ENCODE assay signal across 17 cellular contexts in the genomic region with DNA sequence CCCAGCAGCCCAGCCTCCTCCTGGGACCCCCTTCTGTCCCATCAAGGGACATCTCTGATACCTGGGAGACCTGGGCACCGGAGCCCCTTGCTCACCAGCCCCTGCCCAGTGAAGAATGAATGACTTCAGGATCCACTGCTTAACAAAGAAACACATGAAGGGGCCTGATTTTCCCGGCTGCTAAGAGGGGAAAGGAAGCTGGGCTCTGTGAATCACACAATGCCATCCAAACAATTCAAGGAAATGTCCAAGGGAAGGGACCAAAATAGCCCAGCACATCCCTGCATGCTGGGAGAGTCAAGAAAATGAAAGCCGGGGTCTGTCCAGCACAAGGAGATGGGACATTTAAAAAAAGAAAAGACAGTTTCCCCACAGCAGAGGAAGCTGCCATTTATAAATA.
A peak's percentile ranks its signal among the peaks of the same experiment; 100 is the strongest.
DNase-seq lines count a peak whose midpoint lies in the region; ATAC-seq, FAIRE-seq and TF ChIP-seq lines count a peak whose summit lies in the region.
"Had no signal": no experiment of that assay in that cellular context is flagged by ENCODE, and none has a peak within 500 bp of the region (broad histone marks: within the 10 kb centered on the region; RNA-seq: fewer than 3 reads in every experiment).

No MANE protein-coding gene starts in this region.

- H3K27me3 ChIP-seq in GM23248 (replicated peaks; ENCODE audit: insufficient read depth): 0 out of 2 replicates have a peak, but pooled peaks cover 5% of the 10 kb centered on the region
- H3K27me3 ChIP-seq in endothelial cell of umbilical vein (ENCODE audit: control insufficient read depth in 2 of 2, insufficient read depth in 2 of 2, low read length in 2 of 2): no peaks in the 10 kb centered on the region
- H3K27me3 ChIP-seq in lower lobe of right lung (ENCODE audit: low read depth): no peaks in the 10 kb centered on the region
- H3K27me3 ChIP-seq in MM.1S (replicated peaks; ENCODE audit: insufficient read depth, low read length): no peaks in the 10 kb centered on the region

- H3K9me2 ChIP-seq in GM23248 (ENCODE audit: insufficient read depth) (no peaks in the 10 kb centered on the region), MM.1S (replicated peaks; ENCODE audit: insufficient read depth, low read length) (no peaks in the 10 kb centered on the region)

- no peaks in the 10 kb centered on the region for H3K36me3 ChIP-seq in GM23248 (ENCODE audit: low read depth)
- H3K36me3 ChIP-seq in endothelial cell of umbilical vein (ENCODE audit: control insufficient read depth in 2 of 2, extremely low read depth in 1 of 2, insufficient read depth in 2 of 2, low read length in 2 of 2): no peaks in the 10 kb centered on the region
- no peaks in the 10 kb centered on the region for H3K36me3 ChIP-seq in lower lobe of right lung
- no peaks in the 10 kb centered on the region for H3K36me3 ChIP-seq in MM.1S (replicated peaks; ENCODE audit: insufficient read depth, low read length)
- H3K36me3 ChIP-seq: thoracic aorta had no signal

- dilution Hi-C loops in endothelial cell of umbilical vein (cut with MboI; ENCODE audit: extremely low pct_ligation_motif_present, low sequenced_read_pairs): no loop called here

- FAIRE-seq in endothelial cell of umbilical vein (lab: Jason Lieb, UNC): peak; percentile 97
- no peak for FAIRE-seq in GM19239 (lab: Jason Lieb, UNC)
- FAIRE-seq: islet of Langerhans had no signal

- no peaks in the 10 kb centered on the region for H4K20me1 ChIP-seq in GM23248 (ENCODE audit: insufficient read depth)
- no peaks in the 10 kb centered on the region for H4K20me1 ChIP-seq in endothelial cell of umbilical vein (replicated peaks; ENCODE audit: control insufficient read depth, extremely low read depth, insufficient read depth, low read length)
- H4K20me1 ChIP-seq in MM.1S (ENCODE audit: insufficient read depth, low read length): no peaks in the 10 kb centered on the region

- H3K9me1 ChIP-seq in endothelial cell of umbilical vein (replicated peaks; ENCODE audit: control insufficient read depth, extremely low read depth, insufficient read depth, low read length): no peaks in the 10 kb centered on the region

- 49 to 53% methylated on average over 3 of the region's 3 CpGs for WGBS in GM23248 (ENCODE audit: low coverage in 1 of 2, low lambda C conversion rate in 2 of 2, missing lambda C conversion rate in 2 of 2), 2 experiments

- BruUV-seq in endothelial cell of umbilical vein (replicated peaks; lab: Mats Ljungman, UMichigan): no TSS peak

- H3K79me2 ChIP-seq in GM23248 (ENCODE audit: insufficient read depth) (no peaks in the 10 kb centered on the region), endothelial cell of umbilical vein (ENCODE audit: control insufficient read depth, insufficient read depth, low read length) (no peaks in the 10 kb centered on the region), MM.1S (ENCODE audit: low read length) (no peaks in the 10 kb centered on the region)

- H3K4me1 ChIP-seq in GM23248 (ENCODE audit: insufficient read depth): peaks cover 34% of the 10 kb centered on the region
- H3K4me1 ChIP-seq in endothelial cell of umbilical vein (ENCODE audit: control insufficient read depth, extremely low read depth, insufficient read depth, low read length): peaks cover 43% of the 10 kb centered on the region
- peaks cover 29% of the 10 kb centered on the region for H3K4me1 ChIP-seq in lower lobe of right lung
- H3K4me1 ChIP-seq in MM.1S (ENCODE audit: low read length): 0 out of 2 replicates have a peak, but pooled peaks cover 9% of the 10 kb centered on the region

- H3K4me3 ChIP-seq in GM23248 (no peak overlapping the region), endothelial cell of umbilical vein (replicated peaks in 1 of 3; ENCODE audit: insufficient read depth in 1 of 3, low read depth in 1 of 3, low read length in 3 of 3) (no peak overlapping the region), lower lobe of right lung (no peak overlapping the region), skin epidermis (no peak overlapping the region), MM.1S (ENCODE audit: low read length) (no peak overlapping the region)
- H3K4me3 ChIP-seq: thoracic aorta had no signal

- H3K4me2 ChIP-seq in GM23248 (ENCODE audit: unreplicated experiment) (no peak overlapping the region), endothelial cell of umbilical vein (ENCODE audit: insufficient read depth, low read length) (peak overlapping the region; percentile 49), MM.1S (ENCODE audit: low read depth, low read length) (no peak overlapping the region)

- H3F3A ChIP-seq in GM23248 (ENCODE audit: insufficient read depth) (peaks cover 23% of the 10 kb centered on the region), MM.1S (ENCODE audit: insufficient read depth, low read length) (peaks cover 5% of the 10 kb centered on the region; the same call in 1 of the 2 replicates)

- H3K27ac ChIP-seq in GM23248 (no peak overlapping the region), endothelial cell of umbilical vein (ENCODE audit: insufficient read depth, low read depth, low read length) (peak overlapping the region; percentile 85), lower lobe of right lung (peak overlapping the region; percentile 74), skin epidermis (peak overlapping the region in 11 of 21 experiments; percentile 4 to 81 (median 54)), MM.1S (ENCODE audit: low read length) (no peak overlapping the region)
- H3K27ac ChIP-seq: thoracic aorta had no signal

- H3K9me3 ChIP-seq in GM23248 (ENCODE audit: low read depth): no peaks in the 10 kb centered on the region
- H3K9me3 ChIP-seq in endothelial cell of umbilical vein (replicated peaks; ENCODE audit: control insufficient read depth, insufficient read depth, low read length): no peaks in the 10 kb centered on the region
- no peaks in the 10 kb centered on the region for H3K9me3 ChIP-seq in lower lobe of right lung
- no peaks in the 10 kb centered on the region for H3K9me3 ChIP-seq in MM.1S (replicated peaks; ENCODE audit: insufficient read depth, low read length)
- H3K9me3 ChIP-seq: thoracic aorta had no signal

- DNase-seq in GM23248: peak; percentile 23
- peak; percentile 93 for DNase-seq in endothelial cell of umbilical vein (ENCODE audit: low read depth, low spot score)
- no peak for DNase-seq in lower lobe of right lung
- DNase-seq in LoVo (ENCODE audit: low spot score): no peak
- no peak for DNase-seq in GM19239 (ENCODE audit: insufficient read length, low spot score)
- no peak for DNase-seq in activated CD8-positive, alpha-beta memory T cell treated with anti-CD3 and anti-CD28 coated beads, Interleukin-2, amount 50 U/mL, for 48 hours
- no peak for DNase-seq in MM.1S
- DNase-seq: activated CD4-positive, alpha-beta T cell treated with anti-CD3 and anti-CD28 coated beads, Interleukin-2, amount 50 U/mL, for 4 hours; effector CD4-positive, alpha-beta T cell; foreskin melanocyte; NCI-H2081; NCI-H748 treated with DMSO at 0.1 percent for 48 hours; RPMI8226; T-helper 2 cell had no signal

- intact Hi-C loops in endothelial cell of umbilical vein (cut with micrococcal nuclease) (loop anchor here (1.0 to 5.0 kb wide), 3 partner anchors 53 to 186 kb away; no protein-coding TSS in a partner anchor), lower lobe of right lung (cut with DNase I) (no loop called here)

- in situ Hi-C loops in GM23248 (cut with MboI): no loop called here

- TF ChIP-seq POLR2A in endothelial cell of umbilical vein (IDR thresholded peaks at IDR 0.05; ENCODE audit: low read depth, low read length): peak; percentile 20

- H3K9ac ChIP-seq in GM23248 (no peak overlapping the region), endothelial cell of umbilical vein (replicated peaks; ENCODE audit: extremely low read depth, insufficient read depth, low read length) (peak overlapping the region; percentile 62), MM.1S (ENCODE audit: low read length) (no peak overlapping the region)

- TF ChIP-seq CTCF in endothelial cell of umbilical vein (IDR thresholded peaks at IDR 0.05; ENCODE audit: extremely low read depth in 1 of 2, insufficient read depth in 1 of 2, low read depth in 1 of 2, low read length in 2 of 2): no peak
- no peak for TF ChIP-seq CTCF in lower lobe of right lung (IDR thresholded peaks at IDR 0.05)
- no peak for TF ChIP-seq CTCF in MM.1S (IDR thresholded peaks at IDR 0.05; ENCODE audit: low read length)

- CTCF ChIA-PET in endothelial cell of umbilical vein (lab: Charles Lee): interaction anchor here (0.7 to 5.0 kb wide), 14 partner anchors 11 to 160 kb away, joined by 3 to 33 read pairs (median 4); no protein-coding TSS in a partner anchor

- POLR2A ChIA-PET in endothelial cell of umbilical vein (lab: Charles Lee): interaction anchor here (1.5 kb wide), 1 partner anchor 160 kb away, joined by 5 read pairs; no protein-coding TSS in a partner anchor

- H2AFZ ChIP-seq in GM23248: no peak overlapping the region
- H2AFZ ChIP-seq in endothelial cell of umbilical vein (ENCODE audit: low read depth, low read length): peak overlapping the region; percentile 4
- no peak overlapping the region for H2AFZ ChIP-seq in MM.1S (ENCODE audit: low read length)

- peak; percentile 5 to 36 for ATAC-seq in lower lobe of right lung

TF ChIP-seq in endothelial cell of umbilical vein, 7 proteins besides CTCF, POLR2A, EP300 and RAD21:
- TF ChIP-seq EZH2 (IDR thresholded peaks at IDR 0.05; ENCODE audit: borderline replicate concordance, low read depth, low read length, severe bottlenecking) (no peak), MAX (IDR thresholded peaks at IDR 0.05; ENCODE audit: insufficient read depth, insufficient read length) (no peak), FOS (IDR thresholded peaks at IDR 0.05; ENCODE audit: borderline replicate concordance, insufficient read depth, low read length) (peak; percentile 72), POLR2AphosphoS5 (IDR thresholded peaks at IDR 0.05; ENCODE audit: insufficient read depth, low read depth, low read length) (peak; percentile 80), JUN (IDR thresholded peaks at IDR 0.05; ENCODE audit: borderline replicate concordance, insufficient read depth, insufficient read length, low read depth) (peak; percentile 75)

Comparison
In these comparisons a context has a peak if more than half of its experiments do, and no peak if none do; other contexts are left out.
1. DNase-seq: peak in GM23248 (single experiment) and endothelial cell of umbilical vein (single experiment); none in lower lobe of right lung (single experiment), LoVo (single experiment), GM19239 (single experiment), activated CD8-positive, alpha-beta memory T cell treated with anti-CD3 and anti-CD28 coated beads, Interleukin-2, amount 50 U/mL, for 48 hours (single experiment) and MM.1S (single experiment).
2. H3K27ac ChIP-seq: peak in endothelial cell of umbilical vein (single experiment), lower lobe of right lung (single experiment) and skin epidermis (11 of 21); none in GM23248 (single experiment) and MM.1S (single experiment).